In the genomic region with DNA sequence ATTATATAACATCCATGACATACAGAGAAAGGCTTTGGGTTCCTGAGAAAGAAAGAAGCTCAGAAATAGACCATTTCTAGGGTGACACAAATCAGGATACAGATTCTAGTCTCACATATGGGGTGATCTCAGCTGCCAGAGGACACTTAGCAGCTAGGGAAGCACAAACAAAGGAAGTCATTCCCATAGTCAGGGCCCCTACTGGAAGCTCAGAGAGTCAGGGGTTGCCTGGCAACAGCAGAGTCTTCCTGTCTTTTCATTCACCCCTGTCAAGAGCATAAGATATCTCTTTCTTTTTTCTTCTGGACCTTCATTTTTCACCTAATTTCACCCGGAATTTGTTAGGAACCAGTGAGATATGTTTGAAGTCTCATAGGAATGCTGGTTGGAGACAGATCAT, we compare ENCODE assay signal across 18 cellular contexts.
"Had no signal": no experiment of that assay in that cellular context is flagged by ENCODE, and none has a peak within 500 bp of the region (broad histone marks: within the 10 kb centered on the region; RNA-seq: fewer than 3 reads in every experiment).

No MANE protein-coding gene starts in this region.

- H3K36me3 ChIP-seq: brain microvascular endothelial cell, lower lobe of right lung, prostate gland, spleen, tibial nerve had no signal

- H3K9me3 ChIP-seq: lower lobe of right lung, mucosa of descending colon, prostate gland had no signal

- H3K4me1 ChIP-seq: lower lobe of right lung, prostate gland, spleen, tibial nerve had no signal

- H3K27ac ChIP-seq: brain microvascular endothelial cell, lower lobe of right lung, prostate gland, spleen, tibial nerve had no signal

- H3K36me3 Mint-ChIP-seq: activated naive CD4-positive, alpha-beta T cell treated with anti-CD3 and anti-CD28 coated beads, Interleukin-2, amount 10 ng/mL, durations not matched to agents 7 days and 5 days; naive thymus-derived CD8-positive, alpha-beta T cell; stimulated activated memory B cell treated with anti-CD40 and anti-IgM and Interleukin-4, amounts not matched to agents 10 μg/mL and 1 μg/mL and 100 μg/mL, for 72 hours had no signal

- H3K27ac Mint-ChIP-seq: activated B cell treated with CpG ODN at 0.5 μM for 24 hours; activated CD4-positive, alpha-beta T cell treated with anti-CD3 and anti-CD28 coated beads, Interleukin-2, amount 10 ng/mL, durations not matched to agents 24 days and 14 days; activated naive CD4-positive, alpha-beta T cell treated with anti-CD3 and anti-CD28 coated beads, Interleukin-2, amount 10 ng/mL, durations not matched to agents 7 days and 5 days; naive thymus-derived CD8-positive, alpha-beta T cell; stimulated activated memory B cell treated with anti-CD40 and anti-IgM and Interleukin-4, amounts not matched to agents 10 μg/mL and 1 μg/mL and 100 μg/mL, for 72 hours; T-helper 1 cell treated with Interleukin-12 subunit alpha and Interleukin-12 subunit beta and Interleukin-4 antibody, amounts not matched to agents 30 μg/mL and 1 μg/mL, for 36 hours had no signal

- DNase-seq: activated B cell treated with CpG ODN at 0.5 μM for 24 hours; activated CD4-positive, alpha-beta T cell treated with anti-CD3 and anti-CD28 coated beads, Interleukin-2, amount 10 ng/mL, durations not matched to agents 24 days and 14 days; activated naive CD4-positive, alpha-beta T cell treated with anti-CD3 and anti-CD28 coated beads, Interleukin-2, amount 10 ng/mL, durations not matched to agents 7 days and 5 days; brain microvascular endothelial cell; hippocampal formation; left cardiac atrium; lower lobe of right lung; mucosa of descending colon; naive thymus-derived CD8-positive, alpha-beta T cell; occipital lobe; spleen; stimulated activated CD4-positive, alpha-beta T cell treated with anti-CD3 and anti-CD28 coated beads, Interleukin-1b, Interleukin-23, amount 100 ng/mL, for 48 hours had no signal

- H3K4me3 Mint-ChIP-seq: activated B cell treated with CpG ODN at 0.5 μM for 24 hours; activated CD4-positive, alpha-beta T cell treated with anti-CD3 and anti-CD28 coated beads, Interleukin-2, amount 10 ng/mL, durations not matched to agents 24 days and 14 days; activated naive CD4-positive, alpha-beta T cell treated with anti-CD3 and anti-CD28 coated beads, Interleukin-2, amount 10 ng/mL, durations not matched to agents 7 days and 5 days; naive thymus-derived CD8-positive, alpha-beta T cell; stimulated activated memory B cell treated with anti-CD40 and anti-IgM and Interleukin-4, amounts not matched to agents 10 μg/mL and 1 μg/mL and 100 μg/mL, for 72 hours; T-helper 1 cell treated with Interleukin-12 subunit alpha and Interleukin-12 subunit beta and Interleukin-4 antibody, amounts not matched to agents 30 μg/mL and 1 μg/mL, for 36 hours had no signal

- H3K4me3 ChIP-seq: lower lobe of right lung, mucosa of descending colon, prostate gland, spleen, tibial nerve had no signal

- ATAC-seq: esophagus mucosa; left cardiac atrium; lower lobe of right lung; mucosa of descending colon; naive thymus-derived CD8-positive, alpha-beta T cell; sciatic nerve; stimulated activated memory B cell treated with anti-CD40 and anti-IgM and Interleukin-4, amounts not matched to agents 10 μg/mL and 1 μg/mL and 100 μg/mL, for 72 hours had no signal

- H3K27me3 ChIP-seq: brain microvascular endothelial cell had no signal

- H3K9me3 Mint-ChIP-seq: activated B cell treated with CpG ODN at 0.5 μM for 24 hours; activated CD4-positive, alpha-beta T cell treated with anti-CD3 and anti-CD28 coated beads, Interleukin-2, amount 10 ng/mL, durations not matched to agents 24 days and 14 days; activated naive CD4-positive, alpha-beta T cell treated with anti-CD3 and anti-CD28 coated beads, Interleukin-2, amount 10 ng/mL, durations not matched to agents 7 days and 5 days; T-helper 1 cell treated with Interleukin-12 subunit alpha and Interleukin-12 subunit beta and Interleukin-4 antibody, amounts not matched to agents 30 μg/mL and 1 μg/mL, for 36 hours had no signal

- H3K4me1 Mint-ChIP-seq: activated B cell treated with CpG ODN at 0.5 μM for 24 hours; activated CD4-positive, alpha-beta T cell treated with anti-CD3 and anti-CD28 coated beads, Interleukin-2, amount 10 ng/mL, durations not matched to agents 24 days and 14 days; activated naive CD4-positive, alpha-beta T cell treated with anti-CD3 and anti-CD28 coated beads, Interleukin-2, amount 10 ng/mL, durations not matched to agents 7 days and 5 days; naive thymus-derived CD8-positive, alpha-beta T cell; stimulated activated memory B cell treated with anti-CD40 and anti-IgM and Interleukin-4, amounts not matched to agents 10 μg/mL and 1 μg/mL and 100 μg/mL, for 72 hours had no signal
